In the genomic region with DNA sequence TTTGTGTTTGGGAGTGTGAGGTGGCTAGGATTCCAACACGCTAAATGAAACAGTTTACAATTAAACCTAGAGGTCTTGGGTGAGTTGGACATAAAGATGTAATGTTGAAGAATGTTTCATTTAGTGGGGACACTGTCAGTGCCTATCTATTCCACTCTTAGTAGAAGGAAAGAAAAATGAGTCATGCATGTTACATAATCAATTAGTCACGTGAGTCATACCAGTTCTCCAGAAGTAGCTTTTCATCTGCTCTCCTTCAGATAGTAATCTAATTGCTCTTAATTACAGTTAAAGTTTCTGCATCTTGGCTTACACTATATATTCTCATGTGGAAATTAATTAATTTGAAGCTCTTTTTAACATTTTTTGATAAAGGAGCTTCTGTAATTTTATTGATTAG, we compare ENCODE assay signal across 12 cellular contexts.
DNase-seq lines count a peak whose midpoint lies in the region; ATAC-seq and TF ChIP-seq lines count a peak whose summit lies in the region.
"Had no signal": no experiment of that assay in that cellular context is flagged by ENCODE, and none has a peak within 500 bp of the region (broad histone marks: within the 10 kb centered on the region; RNA-seq: fewer than 3 reads in every experiment).

No MANE protein-coding gene starts in this region.

- no peak overlapping the region for H3K27ac ChIP-seq in left lung
- H3K27ac ChIP-seq: neutrophil had no signal

- H3K27me3 ChIP-seq in left lung = no peaks in the 10 kb centered on the region
- H3K27me3 ChIP-seq: neutrophil had no signal

- no peak for TF ChIP-seq CTCF in left lung (IDR thresholded peaks at IDR 0.05)

- H3K4me3 ChIP-seq in left lung = no peak overlapping the region

- DNase-seq in DMS53 treated with DMSO at 0.1 percent for 48 hours (lab: John Stamatoyannopoulos, UW; ENCODE audit: unreplicated experiment) (peak; percentile 24), Kasumi-1 (lab: John Stamatoyannopoulos, UW) (peak; percentile 53 to 56), astrocyte of the hippocampus (ENCODE audit: low read depth, low spot score) (peak; percentile 31), left lung (no peak), midbrain (lab: John Stamatoyannopoulos, UW) (no peak), NCI-H1694 (lab: John Stamatoyannopoulos, UW) (no peak)
- DNase-seq in NK-92 treated with Interleukin-12 subunit alpha and Interleukin-12 subunit beta, amount 100 ng/mL, for 24 hours (lab: John Stamatoyannopoulos, UW) = no peak
- DNase-seq: cerebellar nuclear complex, NCI-H2107, T-helper 2 cell had no signal

- no peaks in the 10 kb centered on the region for H3K36me3 ChIP-seq in left lung
- H3K36me3 ChIP-seq: neutrophil had no signal

- peak; percentile 49 for ATAC-seq in left lung
- ATAC-seq in HG03521 (IDR thresholded peaks at IDR 0.05; ENCODE audit: unreplicated experiment) = no peak

- intact Hi-C loops in left lung (cut with DNase I) = no loop called here

- H3K4me1 ChIP-seq in left lung = peaks cover 0 to 3% of the 10 kb centered on the region in 2 donors

- no peaks in the 10 kb centered on the region for H3K9me3 ChIP-seq in left lung
- H3K9me3 ChIP-seq: neutrophil had no signal

Comparison
In these comparisons a context has a peak if more than half of its experiments do, and no peak if none do; other contexts are left out.
1. DNase-seq: peak in DMS53 treated with DMSO at 0.1 percent for 48 hours (single experiment), Kasumi-1 (2 of 2) and astrocyte of the hippocampus (single experiment); none in left lung (0 of 2), midbrain (single experiment), NCI-H1694 (single experiment) and NK-92 treated with Interleukin-12 subunit alpha and Interleukin-12 subunit beta, amount 100 ng/mL, for 24 hours (single experiment).